ENCODE assay signal across 1 cellular context in genomic region chr17:21317821-21318220, GRCh38. TPM values are rescaled to one million over a fixed set of nuclear protein-coding genes. Genes with fewer than 3 reads are reported as not detected.
"Had no signal": no experiment of that assay in that cellular context is flagged by ENCODE, and none has a peak within 500 bp of the region (broad histone marks: within the 10 kb centered on the region; RNA-seq: fewer than 3 reads in every experiment).

No MANE protein-coding gene starts in this region.

RNA-seq across cellular contexts. Expression of gene KCNJ12, which starts 58.3 kb away (rescaled TPM):
- total RNA-seq: activated naive CD8-positive, alpha-beta T cell treated with anti-CD3 and anti-CD28 coated beads, Interleukin-2, amount 10 ng/mL, durations not matched to agents 7 days and 5 days had no signal
